8 cellular contexts compared by ENCODE assay signal in genomic region chr1:150979007-150979722, GRCh38. TPM values are rescaled to one million over a fixed set of nuclear protein-coding genes. Genes with fewer than 3 reads are reported as not detected.
DNase-seq lines count a peak whose midpoint lies in the region; ATAC-seq and TF ChIP-seq lines count a peak whose summit lies in the region.

No MANE protein-coding gene starts in this region.

- CTCF ChIA-PET in activated CD8-positive, alpha-beta T cell treated with anti-CD3 and anti-CD28 coated beads for 36 hours (lab: Charles Lee): interaction anchor here (0.6 to 8.4 kb wide), 16 partner anchors 9 to 417 kb away, joined by 3 to 103 read pairs (median 4); partner anchors contain the start of genes C1orf56, ENSA and MINDY1

- peak; percentile 100 for TF ChIP-seq CTCF in GM12872 (IDR thresholded peaks at IDR 0.05; ENCODE audit: insufficient read depth, low read depth, low read length)
- TF ChIP-seq CTCF in HL-60 (IDR thresholded peaks at IDR 0.05; ENCODE audit: insufficient read depth, low read length): peak; percentile 100
- TF ChIP-seq CTCF in activated CD8-positive, alpha-beta T cell treated with anti-CD3 and anti-CD28 coated beads for 36 hours (IDR thresholded peaks at IDR 0.05): peak; percentile 100

- H3K36me3 Mint-ChIP-seq in activated CD8-positive, alpha-beta T cell treated with anti-CD3 and anti-CD28 coated beads for 36 hours (ENCODE audit: low read depth): no peaks in the 10 kb centered on the region

- no peaks in the 10 kb centered on the region for H3K27me3 Mint-ChIP-seq in activated CD8-positive, alpha-beta T cell treated with anti-CD3 and anti-CD28 coated beads for 36 hours

- ATAC-seq in activated CD8-positive, alpha-beta T cell treated with anti-CD3 and anti-CD28 coated beads for 36 hours: peak; percentile 60
- ATAC-seq in GM21381 (IDR thresholded peaks at IDR 0.05; ENCODE audit: unreplicated experiment): no peak

- H3K4me3 Mint-ChIP-seq in activated CD8-positive, alpha-beta T cell treated with anti-CD3 and anti-CD28 coated beads for 36 hours: peak overlapping the region; percentile 61

- POLR2A ChIA-PET in activated CD8-positive, alpha-beta T cell treated with anti-CD3 and anti-CD28 coated beads for 36 hours (lab: Charles Lee): interaction anchor here (1.0 to 1.2 kb wide), 2 partner anchors 21 to 65 kb away, joined by 3 read pairs; no protein-coding TSS in a partner anchor

- peak overlapping the region; percentile 21 for H3K4me3 ChIP-seq in HL-60 (replicated peaks; ENCODE audit: insufficient read depth, low read length)

- H3K27me3 ChIP-seq in HL-60 (ENCODE audit: insufficient read depth, poor library complexity, severe bottlenecking): no peaks in the 10 kb centered on the region

- no peaks in the 10 kb centered on the region for H3K9me3 Mint-ChIP-seq in activated CD8-positive, alpha-beta T cell treated with anti-CD3 and anti-CD28 coated beads for 36 hours

- peak overlapping the region; percentile 88 for H3K27ac ChIP-seq in HL-60 (replicated peaks)

- intact Hi-C loops in activated CD8-positive, alpha-beta T cell treated with anti-CD3 and anti-CD28 coated beads for 36 hours (cut with micrococcal nuclease): no loop called here

- H3K27ac Mint-ChIP-seq in activated CD8-positive, alpha-beta T cell treated with anti-CD3 and anti-CD28 coated beads for 36 hours: peak overlapping the region; percentile 47

- DNase-seq in HL-60 (ENCODE audit: low read depth in 1 of 2, low spot score in 1 of 2): peak; percentile 62 to 90
- DNase-seq in NK-92 (lab: John Stamatoyannopoulos, UW; ENCODE audit: unreplicated experiment): peak; percentile 55
- peak; percentile 96 for DNase-seq in activated CD8-positive, alpha-beta T cell treated with anti-CD3 and anti-CD28 coated beads for 36 hours
- DNase-seq in effector CD8-positive, alpha-beta T cell (lab: John Stamatoyannopoulos, UW): peak; percentile 87
- peak; percentile 94 for DNase-seq in mesenteric fat pad (ENCODE audit: low spot score)
- DNase-seq in stimulated activated CD8-positive, alpha-beta memory T cell treated with anti-CD3 and anti-CD28 coated beads, Interleukin-15, amount 100 ng/mL, for 1 hour (ENCODE audit: low read depth): peak; percentile 92

- H3K4me1 Mint-ChIP-seq in activated CD8-positive, alpha-beta T cell treated with anti-CD3 and anti-CD28 coated beads for 36 hours (ENCODE audit: low read depth): peaks cover 34% of the 10 kb centered on the region

RNA-seq across cellular contexts. Expression of gene ANXA9, which starts 2.9 kb away (rescaled TPM):
- under 1 TPM in 1 of 2 experiments, not detected in 1; 0.25 TPM for total RNA-seq in activated CD8-positive, alpha-beta T cell treated with anti-CD3 and anti-CD28 coated beads for 36 hours
- 0.48 TPM for total RNA-seq in mesenteric fat pad

RNA-seq across cellular contexts. Expression of gene CERS2, which starts 4.5 kb away (rescaled TPM):
- 100 to 1,000 TPM; 129 to 132 TPM for total RNA-seq in activated CD8-positive, alpha-beta T cell treated with anti-CD3 and anti-CD28 coated beads for 36 hours
- total RNA-seq in mesenteric fat pad: 159 TPM

RNA-seq across cellular contexts. Expression of gene MINDY1, which starts 27.5 kb away (rescaled TPM):
- 10 to 100 TPM; 10.4 TPM for total RNA-seq in activated CD8-positive, alpha-beta T cell treated with anti-CD3 and anti-CD28 coated beads for 36 hours
- 18.6 TPM for total RNA-seq in mesenteric fat pad

RNA-seq across cellular contexts. Expression of gene PRUNE1, which starts 29.1 kb away (rescaled TPM):
- 10 to 100 TPM; 12.4 to 15.7 TPM for total RNA-seq in activated CD8-positive, alpha-beta T cell treated with anti-CD3 and anti-CD28 coated beads for 36 hours
- 14.4 TPM for total RNA-seq in mesenteric fat pad

RNA-seq across cellular contexts. Expression of gene SETDB1, which starts 53.0 kb away (rescaled TPM):
- 10 to 100 TPM; 45.1 to 52.3 TPM for total RNA-seq in activated CD8-positive, alpha-beta T cell treated with anti-CD3 and anti-CD28 coated beads for 36 hours
- total RNA-seq in mesenteric fat pad: 32.3 TPM
